ENCODE assay signal across 18 cellular contexts in the genomic region with DNA sequence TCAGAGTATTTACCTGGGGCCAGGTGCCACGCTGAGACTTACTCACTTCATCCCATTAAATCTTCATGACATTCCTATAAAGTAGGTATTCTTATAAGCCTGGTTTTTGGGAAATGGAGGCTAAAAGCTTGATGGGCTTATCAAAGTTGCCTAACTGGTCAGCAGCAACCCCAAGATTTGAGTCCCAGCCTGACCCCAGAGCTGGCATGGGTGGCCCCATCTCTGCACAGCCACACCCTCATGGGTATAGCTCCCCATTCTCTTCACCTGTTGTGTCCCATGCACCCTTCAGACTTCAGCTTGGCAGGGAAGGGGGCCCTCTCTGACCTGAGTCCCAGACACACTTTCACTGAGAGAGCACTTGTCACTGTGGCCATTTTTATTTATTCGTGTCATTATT. TPM values are rescaled to one million over a fixed set of nuclear protein-coding genes. Genes with fewer than 3 reads are reported as not detected.
DNase-seq lines count a peak whose midpoint lies in the region; ATAC-seq and TF ChIP-seq lines count a peak whose summit lies in the region.
"Had no signal": no experiment of that assay in that cellular context is flagged by ENCODE, and none has a peak within 500 bp of the region (broad histone marks: within the 10 kb centered on the region; RNA-seq: fewer than 3 reads in every experiment).

No MANE protein-coding gene starts in this region.

- peaks cover 10% of the 10 kb centered on the region for H3K4me1 Mint-ChIP-seq in activated CD8-positive, alpha-beta memory T cell treated with anti-CD3 and anti-CD28 coated beads, Interleukin-2, amount 10 ng/mL, durations not matched to agents 7 days and 5 days
- H3K4me1 Mint-ChIP-seq: CD14-positive monocyte had no signal

- WGBS in sigmoid colon, 2 donors: 80 to 86% methylated on average over 2 of the region's 2 CpGs

- no peaks in the 10 kb centered on the region for H3K36me3 Mint-ChIP-seq in activated CD8-positive, alpha-beta memory T cell treated with anti-CD3 and anti-CD28 coated beads, Interleukin-2, amount 10 ng/mL, durations not matched to agents 7 days and 5 days
- H3K36me3 Mint-ChIP-seq: CD14-positive monocyte; CD4-positive, alpha-beta memory T cell had no signal

- TF ChIP-seq EP300 in sigmoid colon (IDR thresholded peaks at IDR 0.05): no peak

- intact Hi-C loops in sigmoid colon (cut with DNase I): loop anchor here (5.0 kb wide), 1 partner anchor 89 kb away; no protein-coding TSS in a partner anchor

- H3K27me3 Mint-ChIP-seq in activated CD8-positive, alpha-beta memory T cell treated with anti-CD3 and anti-CD28 coated beads, Interleukin-2, amount 10 ng/mL, durations not matched to agents 7 days and 5 days: no peaks in the 10 kb centered on the region
- H3K27me3 Mint-ChIP-seq: CD4-positive, alpha-beta memory T cell; IgD-negative memory B cell had no signal

- H3K9me3 ChIP-seq in sigmoid colon: no peaks in the 10 kb centered on the region
- H3K9me3 ChIP-seq: BLaER1 had no signal

- no peaks in the 10 kb centered on the region for H3K27me3 ChIP-seq in sigmoid colon
- H3K27me3 ChIP-seq: BLaER1 had no signal

- CTCF ChIA-PET in activated CD8-positive, alpha-beta memory T cell treated with anti-CD3 and anti-CD28 coated beads, Interleukin-2, amount 10 ng/mL, durations not matched to agents 7 days and 5 days (lab: Charles Lee): no interaction called here

- no peak overlapping the region for H3K4me3 ChIP-seq in sigmoid colon
- H3K4me3 ChIP-seq: BLaER1, GM23338 had no signal

- peak; percentile 33 for DNase-seq in activated CD8-positive, alpha-beta memory T cell treated with anti-CD3 and anti-CD28 coated beads, Interleukin-2, amount 50 U/mL, for 48 hours
- no peak for DNase-seq in activated CD8-positive, alpha-beta memory T cell treated with anti-CD3 and anti-CD28 coated beads, Interleukin-2, amount 10 ng/mL, durations not matched to agents 7 days and 5 days
- DNase-seq in GM13976 (ENCODE audit: low spot score) (peak; percentile 10), islet precursor cell (peak; percentile 23), sigmoid colon (peak; percentile 32), DMS114 treated with DMSO at 0.1 percent for 48 hours (lab: John Stamatoyannopoulos, UW; ENCODE audit: unreplicated experiment) (no peak), SHP77 (lab: John Stamatoyannopoulos, UW) (no peak)
- DNase-seq: 8988T; CD4-positive, alpha-beta memory T cell; GF-D8; HFFc6 had no signal

- no peak for TF ChIP-seq POLR2A in sigmoid colon (IDR thresholded peaks at IDR 0.05)

- TF ChIP-seq CTCF in GM13976 (IDR thresholded peaks at IDR 0.05; ENCODE audit: borderline replicate concordance, control extremely low read depth, extremely low read depth, insufficient read depth, missing control alignments) (no peak), sigmoid colon (IDR thresholded peaks at IDR 0.05) (no peak)

- no peak overlapping the region for H3K4me3 Mint-ChIP-seq in activated CD8-positive, alpha-beta memory T cell treated with anti-CD3 and anti-CD28 coated beads, Interleukin-2, amount 10 ng/mL, durations not matched to agents 7 days and 5 days
- H3K4me3 Mint-ChIP-seq: CD14-positive monocyte; CD4-positive, alpha-beta memory T cell; GM23338; HFFc6; IgD-negative memory B cell had no signal

- no peaks in the 10 kb centered on the region for H3K36me3 ChIP-seq in sigmoid colon
- H3K36me3 ChIP-seq: BLaER1 had no signal

- no peak overlapping the region for H3K27ac ChIP-seq in sigmoid colon
- H3K27ac ChIP-seq: BLaER1 had no signal

- peaks cover 0 to 12% (median 5%) of the 10 kb centered on the region in 4 donors for H3K4me1 ChIP-seq in sigmoid colon

- H3K27ac Mint-ChIP-seq in activated CD8-positive, alpha-beta memory T cell treated with anti-CD3 and anti-CD28 coated beads, Interleukin-2, amount 10 ng/mL, durations not matched to agents 7 days and 5 days: no peak overlapping the region
- H3K27ac Mint-ChIP-seq: CD14-positive monocyte; CD4-positive, alpha-beta memory T cell; GM23338; HFFc6; IgD-negative memory B cell had no signal

- in situ Hi-C loops in GM13976 (cut with MboI; ENCODE audit: low sequenced_read_pairs, unreplicated experiment): no loop called here

- H3K9me3 Mint-ChIP-seq in activated CD8-positive, alpha-beta memory T cell treated with anti-CD3 and anti-CD28 coated beads, Interleukin-2, amount 10 ng/mL, durations not matched to agents 7 days and 5 days (ENCODE audit: low read depth): no peaks in the 10 kb centered on the region
- H3K9me3 Mint-ChIP-seq: CD14-positive monocyte; CD4-positive, alpha-beta memory T cell; GM23338; HFFc6; IgD-negative memory B cell had no signal

- ATAC-seq in activated CD8-positive, alpha-beta memory T cell treated with anti-CD3 and anti-CD28 coated beads, Interleukin-2, amount 10 ng/mL, durations not matched to agents 7 days and 5 days: no peak
- ATAC-seq in GM19467 (IDR thresholded peaks at IDR 0.05; ENCODE audit: unreplicated experiment): no peak
- ATAC-seq: HCT116, HepG2 had no signal

RNA-seq across cellular contexts. Expression of a gene that starts 37.4 kb away (rescaled TPM):
- 1 to 10 TPM; 2.2 to 3.7 TPM for total RNA-seq in activated CD8-positive, alpha-beta memory T cell treated with anti-CD3 and anti-CD28 coated beads, Interleukin-2, amount 10 ng/mL, durations not matched to agents 7 days and 5 days
- total RNA-seq in sigmoid colon: 10 to 100 TPM; 12.4 to 31.0 (median 24.3) TPM
- polyA plus RNA-seq in sigmoid colon: 10 to 100 TPM; 12.0 to 67.0 (median 14.4) TPM
- total RNA-seq: HepG2 had no signal
- polyA plus RNA-seq: HepG2 had no signal

Comparison
In these comparisons a context has a peak if more than half of its experiments do, and no peak if none do; other contexts are left out.
1. DNase-seq: peak in activated CD8-positive, alpha-beta memory T cell treated with anti-CD3 and anti-CD28 coated beads, Interleukin-2, amount 50 U/mL, for 48 hours (single experiment), GM13976 (single experiment), islet precursor cell (single experiment) and sigmoid colon (single experiment); none in activated CD8-positive, alpha-beta memory T cell treated with anti-CD3 and anti-CD28 coated beads, Interleukin-2, amount 10 ng/mL, durations not matched to agents 7 days and 5 days (single experiment), DMS114 treated with DMSO at 0.1 percent for 48 hours (single experiment) and SHP77 (0 of 2).